ENCODE assay signal across 19 cellular contexts in genomic region chr9:126203313-126203712, GRCh38.
DNase-seq lines count a peak whose midpoint lies in the region; ATAC-seq and TF ChIP-seq lines count a peak whose summit lies in the region.
"Had no signal": no experiment of that assay in that cellular context is flagged by ENCODE, and none has a peak within 500 bp of the region (broad histone marks: within the 10 kb centered on the region; RNA-seq: fewer than 3 reads in every experiment).

No MANE protein-coding gene starts in this region.

- 92 to 94% methylated on average over 5 of the region's 5 CpGs for WGBS in endodermal cell (ENCODE audit: insufficient coverage in 1 of 2, insufficient read length in 1 of 2), 2 experiments

- ATAC-seq in GM18861 (IDR thresholded peaks at IDR 0.05; ENCODE audit: unreplicated experiment) (no peak), GM18519 (IDR thresholded peaks at IDR 0.05; ENCODE audit: low FRiP score, unreplicated experiment) (no peak), HG03460 (IDR thresholded peaks at IDR 0.05; ENCODE audit: unreplicated experiment) (no peak)
- ATAC-seq: gastrocnemius medialis, mucosa of descending colon, Right ventricle myocardium inferior had no signal

- no peaks in the 10 kb centered on the region for H3K36me3 Mint-ChIP-seq in endodermal cell (ENCODE audit: low read depth)
- H3K36me3 Mint-ChIP-seq: IgD-negative memory B cell had no signal

- H3K4me3 Mint-ChIP-seq in endodermal cell = no peak overlapping the region
- H3K4me3 Mint-ChIP-seq: activated CD4-positive, alpha-beta memory T cell treated with anti-CD3 and anti-CD28 coated beads, Interleukin-2, amount 10 ng/mL, durations not matched to agents 7 days and 5 days had no signal

- no peak overlapping the region for H3K27ac ChIP-seq in endodermal cell (ENCODE audit: low read depth, low read length)
- H3K27ac ChIP-seq: gastrocnemius medialis, ovary, suprapubic skin had no signal

- TF ChIP-seq CTCF in NB4 (IDR thresholded peaks at IDR 0.05; ENCODE audit: low read depth, low read length) = peak; percentile 55
- peak; percentile 44 for TF ChIP-seq CTCF in endodermal cell (conservative IDR thresholded peaks at IDR 0.05)

- TF ChIP-seq POLR2A in NB4 (IDR thresholded peaks at IDR 0.05; ENCODE audit: extremely low read depth, insufficient read length) = no peak

- no peak overlapping the region for H3K27ac Mint-ChIP-seq in endodermal cell
- H3K27ac Mint-ChIP-seq: activated CD4-positive, alpha-beta memory T cell treated with anti-CD3 and anti-CD28 coated beads, Interleukin-2, amount 10 ng/mL, durations not matched to agents 7 days and 5 days; IgD-negative memory B cell had no signal

- H3K4me1 Mint-ChIP-seq in endodermal cell = no peaks in the 10 kb centered on the region
- H3K4me1 Mint-ChIP-seq: activated CD4-positive, alpha-beta memory T cell treated with anti-CD3 and anti-CD28 coated beads, Interleukin-2, amount 10 ng/mL, durations not matched to agents 7 days and 5 days had no signal

- peaks cover 31% of the 10 kb centered on the region for H3K9me3 Mint-ChIP-seq in endodermal cell
- H3K9me3 Mint-ChIP-seq: activated CD4-positive, alpha-beta memory T cell treated with anti-CD3 and anti-CD28 coated beads, Interleukin-2, amount 10 ng/mL, durations not matched to agents 7 days and 5 days had no signal

- H3K9me3 ChIP-seq in endodermal cell (ENCODE audit: control insufficient read depth, low read length) = no peaks in the 10 kb centered on the region
- H3K9me3 ChIP-seq: gastrocnemius medialis, mucosa of descending colon, ovary, suprapubic skin had no signal

- H3K9ac ChIP-seq in endodermal cell (ENCODE audit: extremely low read depth, low read length, poor library complexity, severe bottlenecking) = no peak overlapping the region

- H3K36me3 ChIP-seq in endodermal cell (ENCODE audit: control insufficient read depth, insufficient read depth, low read length) = no peaks in the 10 kb centered on the region
- H3K36me3 ChIP-seq: gastrocnemius medialis, ovary, suprapubic skin had no signal

- peak; percentile 20 for DNase-seq in stimulated activated CD4-positive, alpha-beta T cell treated with anti-CD3 and anti-CD28 coated beads, Interleukin-15, amount 100 ng/mL, for 24 hours
- DNase-seq in stimulated activated CD4-positive, alpha-beta T cell treated with anti-CD3 and anti-CD28 coated beads, Interleukin-12 subunit alpha, Interleukin-12 subunit beta, amount 100 ng/mL, for 4 hours = no peak
- DNase-seq in NB4 (ENCODE audit: low read depth) (peak; percentile 42), endodermal cell (peak; percentile 58), NCI-H187 (lab: John Stamatoyannopoulos, UW) (no peak)
- DNase-seq: activated CD4-positive, alpha-beta memory T cell treated with anti-CD3 and anti-CD28 coated beads, Interleukin-2, amount 10 ng/mL, durations not matched to agents 7 days and 5 days; activated gamma-delta T cell; DMS79; gastrocnemius medialis; mucosa of descending colon; NCI-H1694 treated with DMSO at 0.1 percent for 48 hours; NCI-H526; ovary had no signal

- no peak overlapping the region for H3K4me3 ChIP-seq in NB4 (ENCODE audit: low read depth, low read length)
- no peak overlapping the region for H3K4me3 ChIP-seq in endodermal cell (ENCODE audit: low read length)
- H3K4me3 ChIP-seq: gastrocnemius medialis, mucosa of descending colon, ovary, suprapubic skin had no signal

- no peaks in the 10 kb centered on the region for H3K4me1 ChIP-seq in endodermal cell (ENCODE audit: control insufficient read depth, insufficient read depth, low read length)
- H3K4me1 ChIP-seq: gastrocnemius medialis had no signal

- H3K27me3 Mint-ChIP-seq in endodermal cell (ENCODE audit: insufficient read depth) = no peaks in the 10 kb centered on the region

- H3K27me3 ChIP-seq in endodermal cell (ENCODE audit: control insufficient read depth, insufficient read depth, low read length, poor library complexity, severe bottlenecking) = no peaks in the 10 kb centered on the region
- H3K27me3 ChIP-seq: ovary had no signal

Comparison
In these comparisons a context has a peak if more than half of its experiments do, and no peak if none do; other contexts are left out.
1. DNase-seq: peak in stimulated activated CD4-positive, alpha-beta T cell treated with anti-CD3 and anti-CD28 coated beads, Interleukin-15, amount 100 ng/mL, for 24 hours (single experiment), NB4 (single experiment) and endodermal cell (single experiment); none in stimulated activated CD4-positive, alpha-beta T cell treated with anti-CD3 and anti-CD28 coated beads, Interleukin-12 subunit alpha, Interleukin-12 subunit beta, amount 100 ng/mL, for 4 hours (single experiment) and NCI-H187 (0 of 2).